8 cellular contexts compared by ENCODE assay signal in genomic region chr5:43389679-43390329, GRCh38. TPM values are rescaled to one million over a fixed set of nuclear protein-coding genes. Genes with fewer than 3 reads are reported as not detected.
DNase-seq lines count a peak whose midpoint lies in the region; ATAC-seq and TF ChIP-seq lines count a peak whose summit lies in the region.

No MANE protein-coding gene starts in this region.

- H3K27me3 ChIP-seq in endodermal cell (ENCODE audit: control insufficient read depth, insufficient read depth, low read length, poor library complexity, severe bottlenecking) = no peaks in the 10 kb centered on the region

- H3K36me3 ChIP-seq in endodermal cell (ENCODE audit: control insufficient read depth, insufficient read depth, low read length) = no peaks in the 10 kb centered on the region

- ATAC-seq in GM19035 (IDR thresholded peaks at IDR 0.05; ENCODE audit: unreplicated experiment) (peak; percentile 66), HG03565 (IDR thresholded peaks at IDR 0.05; ENCODE audit: unreplicated experiment) (peak; percentile 63)

- H3K9me3 Mint-ChIP-seq in endodermal cell (no peaks in the 10 kb centered on the region), mesothelial cell of epicardium (no peaks in the 10 kb centered on the region)

- 44 to 80% methylated on average over 1 to 4 of the region's 4 CpGs for WGBS in endodermal cell (ENCODE audit: insufficient coverage in 1 of 2, insufficient read length in 1 of 2), 2 experiments

- no peaks in the 10 kb centered on the region for H3K4me1 ChIP-seq in endodermal cell (ENCODE audit: control insufficient read depth, insufficient read depth, low read length)

- no peak overlapping the region for H3K4me3 Mint-ChIP-seq in endodermal cell
- H3K4me3 Mint-ChIP-seq in mesothelial cell of epicardium = no peak overlapping the region

- H3K4me1 Mint-ChIP-seq in endodermal cell = peaks cover 2% of the 10 kb centered on the region
- peaks cover 8% of the 10 kb centered on the region for H3K4me1 Mint-ChIP-seq in mesothelial cell of epicardium

- DNase-seq in C1 segment of cervical spinal cord (lab: John Stamatoyannopoulos, UW) (peak in 9 of 14 donors; percentile 2 to 33 (median 9)), NCI-H524 (lab: John Stamatoyannopoulos, UW) (peak; percentile 92 to 96), endodermal cell (peak; percentile 78), mesothelial cell of epicardium (ENCODE audit: low spot score in 2 of 2, unreplicated experiment in 2 of 2) (peak in 1 of 2 experiments; percentile 47)
- peak; percentile 28 to 51 for DNase-seq in activated CD4-positive, alpha-beta T cell treated with anti-CD3 and anti-CD28 coated beads for 4 hours
- DNase-seq in stimulated activated naive CD4-positive, alpha-beta T cell treated with Interleukin-2 at 50 U/mL for 16 hours (lab: John Stamatoyannopoulos, UW) = peak; percentile 20

- no peaks in the 10 kb centered on the region for H3K9me3 ChIP-seq in endodermal cell (ENCODE audit: control insufficient read depth, low read length)

- H3K4me3 ChIP-seq in endodermal cell (ENCODE audit: low read length) = no peak overlapping the region

- H3K27ac ChIP-seq in endodermal cell (ENCODE audit: low read depth, low read length) = no peak overlapping the region

- no peaks in the 10 kb centered on the region for H3K36me3 Mint-ChIP-seq in endodermal cell (ENCODE audit: low read depth)
- no peaks in the 10 kb centered on the region for H3K36me3 Mint-ChIP-seq in mesothelial cell of epicardium

- H3K27me3 Mint-ChIP-seq in endodermal cell (ENCODE audit: insufficient read depth) (no peaks in the 10 kb centered on the region), mesothelial cell of epicardium (ENCODE audit: low read depth) (peaks cover 2% of the 10 kb centered on the region)

- H3K9ac ChIP-seq in endodermal cell (ENCODE audit: extremely low read depth, low read length, poor library complexity, severe bottlenecking) = no peak overlapping the region

- peak; percentile 95 for TF ChIP-seq CTCF in endodermal cell (conservative IDR thresholded peaks at IDR 0.05)
- peak; percentile 78 for TF ChIP-seq CTCF in mesothelial cell of epicardium (IDR thresholded peaks at IDR 0.05; ENCODE audit: unreplicated experiment)

- H3K27ac Mint-ChIP-seq in endodermal cell = no peak overlapping the region
- H3K27ac Mint-ChIP-seq in mesothelial cell of epicardium = peak overlapping the region; percentile 31

RNA-seq across cellular contexts. Expression of gene CCL28, which starts 22.4 kb away (rescaled TPM):
- total RNA-seq in endodermal cell (1 to 10 TPM in 1 of 2 donors, not detected in 1; 1.7 TPM), mesothelial cell of epicardium (not detected in 3 replicates)
- not detected for polyA plus RNA-seq in endodermal cell (2013, experiment 1 of 2)
- not detected for polyA plus RNA-seq in endodermal cell (2013, experiment 2 of 2)
